In genomic region chr17:75181608-75182318, GRCh38 we compare ENCODE assay signal across 1 cellular context.
TF ChIP-seq lines count a peak whose summit lies in the region.

No MANE protein-coding gene starts in this region.

TF ChIP-seq in endothelial cell of umbilical vein, 7 proteins besides CTCF, POLR2A, EP300 and RAD21 (continued from another document):
- TF ChIP-seq FOS (IDR thresholded peaks at IDR 0.05; ENCODE audit: borderline replicate concordance, insufficient read depth, low read length), result no peak
- no peak for TF ChIP-seq MYC (IDR thresholded peaks at IDR 0.05; ENCODE audit: low read depth, low read length)
- no peak for TF ChIP-seq JUN (IDR thresholded peaks at IDR 0.05; ENCODE audit: borderline replicate concordance, insufficient read depth, insufficient read length, low read depth)
- TF ChIP-seq POLR2AphosphoS5 (IDR thresholded peaks at IDR 0.05; ENCODE audit: insufficient read depth, low read depth, low read length), result no peak
